14 cellular contexts compared by ENCODE assay signal in genomic region chr16:85637808-85638186, GRCh38. TPM values are rescaled to one million over a fixed set of nuclear protein-coding genes. Genes with fewer than 3 reads are reported as not detected.
DNase-seq lines count a peak whose midpoint lies in the region; ATAC-seq and TF ChIP-seq lines count a peak whose summit lies in the region.
"Had no signal": no experiment of that assay in that cellular context is flagged by ENCODE, and none has a peak within 500 bp of the region (broad histone marks: within the 10 kb centered on the region; RNA-seq: fewer than 3 reads in every experiment).

No MANE protein-coding gene starts in this region.

- WGBS in psoas muscle, 3 donors = 73 to 84% (median 83%) methylated on average over 19 of the region's 19 CpGs

- no peaks in the 10 kb centered on the region for H3K36me3 ChIP-seq in cardiac muscle cell
- H3K36me3 ChIP-seq in psoas muscle (ENCODE audit: insufficient read depth in 1 of 2, low read depth in 1 of 2) = peaks cover 0 to 7% of the 10 kb centered on the region in 2 donors

- H3K27ac ChIP-seq in cardiac muscle cell = peak overlapping the region; percentile 13
- H3K27ac ChIP-seq in psoas muscle = peak overlapping the region; percentile 77
- H3K27ac ChIP-seq: suprapubic skin had no signal

- ATAC-seq in psoas muscle (no peak), HG03196 (IDR thresholded peaks at IDR 0.05; ENCODE audit: unreplicated experiment) (no peak), SK-N-SH treated with all-trans-retinoic acid at 6 μM for 48 hours (no peak)
- ATAC-seq: activated CD4-positive, alpha-beta T cell treated with anti-CD3 and anti-CD28 coated beads for 36 hours; naive thymus-derived CD4-positive, alpha-beta T cell; sciatic nerve had no signal

- H3K27me3 ChIP-seq in cardiac muscle cell = no peaks in the 10 kb centered on the region
- no peaks in the 10 kb centered on the region for H3K27me3 ChIP-seq in psoas muscle (ENCODE audit: insufficient read depth in 3 of 3, low read length in 2 of 3)
- H3K27me3 ChIP-seq: suprapubic skin had no signal

- H3K9me3 ChIP-seq in cardiac muscle cell (ENCODE audit: low read depth) (no peaks in the 10 kb centered on the region), psoas muscle (no peaks in the 10 kb centered on the region)
- H3K9me3 ChIP-seq: suprapubic skin had no signal

- H3K4me1 ChIP-seq in cardiac muscle cell (ENCODE audit: low read depth) (no peaks in the 10 kb centered on the region), psoas muscle (peaks cover 56% of the 10 kb centered on the region)

- DNase-seq in DMS79 treated with DMSO at 0.1 percent for 48 hours (lab: John Stamatoyannopoulos, UW) = peak; percentile 43
- peak; percentile 50 for DNase-seq in NCI-H510A treated with DMSO at 0.1 percent for 48 hours (lab: John Stamatoyannopoulos, UW)
- DNase-seq in cardiac muscle cell (ENCODE audit: low read depth in 1 of 2, low spot score in 1 of 2) = no peak
- no peak for DNase-seq in psoas muscle
- no peak for DNase-seq in SIG-M5 (lab: John Stamatoyannopoulos, UW)
- DNase-seq: activated CD4-positive, alpha-beta T cell treated with anti-CD3 and anti-CD28 coated beads for 36 hours; activated T-cell treated with anti-CD3 and anti-CD28 coated beads, Interleukin-2, amount 50 U/mL, for 1 hour; CD8-positive, alpha-beta memory T cell; naive thymus-derived CD4-positive, alpha-beta T cell; T-helper 1 cell had no signal

- no peak overlapping the region for H3K4me3 ChIP-seq in cardiac muscle cell
- H3K4me3 ChIP-seq in psoas muscle = no peak overlapping the region
- H3K4me3 ChIP-seq: suprapubic skin had no signal

- intact Hi-C loops in psoas muscle (cut with DNase I) = no loop called here

- TF ChIP-seq CTCF in cardiac muscle cell (IDR thresholded peaks at IDR 0.05; ENCODE audit: low read depth, low read length) (no peak), psoas muscle (IDR thresholded peaks at IDR 0.05) (no peak)

TF ChIP-seq in SK-N-SH treated with all-trans-retinoic acid at 6 μM for 48 hours, 23 proteins besides CTCF, POLR2A, EP300 and RAD21:
- TF ChIP-seq CREB5 (CRISPR knock-in tag; IDR thresholded peaks at IDR 0.05; ENCODE audit: low read depth) (no peak), RARB (CRISPR knock-in tag; IDR thresholded peaks at IDR 0.05) (no peak), BACH2 (CRISPR knock-in tag; IDR thresholded peaks at IDR 0.05; ENCODE audit: borderline replicate concordance) (no peak), ZNF70 (CRISPR knock-in tag; IDR thresholded peaks at IDR 0.05) (no peak), ISL1 (CRISPR knock-in tag; IDR thresholded peaks at IDR 0.05) (no peak), PPARA (CRISPR knock-in tag; IDR thresholded peaks at IDR 0.05; ENCODE audit: borderline replicate concordance) (no peak), ZNF565 (CRISPR knock-in tag; conservative IDR thresholded peaks at IDR 0.05; ENCODE audit: low read depth) (no peak), ZFP3 (CRISPR knock-in tag; IDR thresholded peaks at IDR 0.05) (no peak), GLIS3 (CRISPR knock-in tag; IDR thresholded peaks at IDR 0.05) (no peak), PATZ1 (CRISPR knock-in tag; IDR thresholded peaks at IDR 0.05; ENCODE audit: borderline replicate concordance) (no peak), ZNF8 (CRISPR knock-in tag; IDR thresholded peaks at IDR 0.05) (no peak), SNAI2 (CRISPR knock-in tag; IDR thresholded peaks at IDR 0.05) (no peak), ZC3H10 (CRISPR knock-in tag; IDR thresholded peaks at IDR 0.05) (no peak), TOX (CRISPR knock-in tag; IDR thresholded peaks at IDR 0.05; ENCODE audit: borderline replicate concordance) (no peak), TSHZ2 (CRISPR knock-in tag; IDR thresholded peaks at IDR 0.05) (no peak), ZFP30 (CRISPR knock-in tag; IDR thresholded peaks at IDR 0.05) (no peak)

RNA-seq across cellular contexts. Expression of gene GSE1, which starts 24.7 kb away (rescaled TPM):
- total RNA-seq in cardiac muscle cell (89.4 and 174 TPM in 2 replicates), psoas muscle (10 to 100 TPM; 47.0 to 90.5 (median 64.6) TPM)
- polyA plus RNA-seq in cardiac muscle cell (48.8 and 64.9 TPM in 2 replicates), psoas muscle (10 to 100 TPM; 10.8 to 34.7 (median 22.0) TPM)

RNA-seq across cellular contexts. Expression of gene GINS2, which starts 51.0 kb away (rescaled TPM):
- total RNA-seq in cardiac muscle cell (8.9 and 17.9 TPM in 2 replicates), psoas muscle (1 to 10 TPM; 1.5 to 2.0 (median 1.7) TPM)
- polyA plus RNA-seq in cardiac muscle cell (15.8 and 26.5 TPM in 2 replicates), psoas muscle (1 to 10 TPM in 2 of 3 donors, under 1 TPM in 1; 0.93 to 1.2 (median 1.0) TPM)

Comparison
In these comparisons a context has a peak if more than half of its experiments do, and no peak if none do; other contexts are left out.
1. DNase-seq: peak in DMS79 treated with DMSO at 0.1 percent for 48 hours (single experiment) and NCI-H510A treated with DMSO at 0.1 percent for 48 hours (single experiment); none in cardiac muscle cell (0 of 2), psoas muscle (0 of 2) and SIG-M5 (single experiment).